In the genomic region with DNA sequence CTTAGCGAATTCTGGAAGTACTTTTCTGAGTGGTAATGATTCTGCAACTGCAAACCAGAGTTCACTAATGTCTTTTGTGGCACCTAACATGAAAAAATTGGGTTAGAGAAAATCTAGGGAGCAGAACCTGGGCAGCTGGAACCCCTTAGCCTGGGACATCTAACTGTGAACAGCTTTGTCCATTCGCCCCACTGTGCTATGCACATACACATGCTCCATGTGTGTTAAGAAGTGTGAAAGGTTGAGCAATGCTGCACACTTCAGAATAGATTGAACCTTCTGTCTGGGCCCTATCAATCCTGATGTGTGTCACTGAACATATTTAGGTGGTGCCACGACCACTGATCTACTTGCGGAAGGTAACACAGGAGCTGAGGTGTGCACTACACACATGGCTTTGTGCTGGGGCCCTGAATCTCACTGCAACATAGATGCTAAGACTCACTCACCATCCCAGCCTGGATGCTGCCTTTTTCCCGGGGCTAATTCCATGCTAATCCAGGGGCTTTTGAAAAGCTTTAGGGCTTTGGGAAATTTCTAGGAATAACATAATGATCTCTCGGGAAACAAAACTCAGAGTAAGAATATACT, we compare ENCODE assay signal across 16 cellular contexts.
DNase-seq lines count a peak whose midpoint lies in the region; TF ChIP-seq lines count a peak whose summit lies in the region.
"Had no signal": no experiment of that assay in that cellular context is flagged by ENCODE, and none has a peak within 500 bp of the region (broad histone marks: within the 10 kb centered on the region; RNA-seq: fewer than 3 reads in every experiment).

No MANE protein-coding gene starts in this region.

- H3K9me3 ChIP-seq in neural progenitor cell (ENCODE audit: low read depth), result no peaks in the 10 kb centered on the region
- H3K9me3 ChIP-seq: A549 had no signal

- no peak overlapping the region for H3K27ac ChIP-seq in neural progenitor cell
- H3K27ac ChIP-seq: 22Rv1, A549, C4-2B had no signal

- no peak overlapping the region for H2AFZ ChIP-seq in neural progenitor cell (replicated peaks)

- H3K36me3 ChIP-seq in neural progenitor cell, result no peaks in the 10 kb centered on the region

- H3K4me3 ChIP-seq in neural progenitor cell, result no peak overlapping the region
- H3K4me3 ChIP-seq: A549 had no signal

- H3K4me2 ChIP-seq in neural progenitor cell, result no peak overlapping the region
- H3K4me2 ChIP-seq: A549 had no signal

- H3K79me2 ChIP-seq in neural progenitor cell (ENCODE audit: low read depth), result no peaks in the 10 kb centered on the region

- peak; percentile 35 for DNase-seq in NCI-H82 (lab: John Stamatoyannopoulos, UW)
- no peak for DNase-seq in NCI-H82 treated with DMSO at 0.1 percent for 48 hours (lab: John Stamatoyannopoulos, UW; ENCODE audit: unreplicated experiment)
- peak; percentile 12 for DNase-seq in RPMI8226
- peak; percentile 14 for DNase-seq in neural progenitor cell (ENCODE audit: low spot score)
- DNase-seq in SIG-M5 (lab: John Stamatoyannopoulos, UW), result no peak
- DNase-seq in activated CD8-positive, alpha-beta memory T cell treated with anti-CD3 and anti-CD28 coated beads, Interleukin-2, amount 50 U/mL, for 4 hours, result no peak
- no peak for DNase-seq in NCI-H2107 (lab: John Stamatoyannopoulos, UW)
- DNase-seq: AML-193; CD4-positive, alpha-beta memory T cell; DMS79 treated with DMSO at 0.1 percent for 48 hours; GF-D8 had no signal

- no peak overlapping the region for H3K27ac Mint-ChIP-seq in neural progenitor cell
- H3K27ac Mint-ChIP-seq: CD4-positive, alpha-beta memory T cell; H9; IgD-negative memory B cell had no signal

- no peaks in the 10 kb centered on the region for H4K20me1 ChIP-seq in neural progenitor cell (ENCODE audit: low read depth)

- H3F3A ChIP-seq in neural progenitor cell (ENCODE audit: low read depth), result no peaks in the 10 kb centered on the region

- H3K9me3 Mint-ChIP-seq in neural progenitor cell, result no peaks in the 10 kb centered on the region
- H3K9me3 Mint-ChIP-seq: H9 had no signal

- no peak overlapping the region for H3K4me3 Mint-ChIP-seq in neural progenitor cell
- H3K4me3 Mint-ChIP-seq: H9, IgD-negative memory B cell had no signal

- peaks cover 17% of the 10 kb centered on the region for H3K4me1 Mint-ChIP-seq in neural progenitor cell

- H3K36me3 Mint-ChIP-seq in neural progenitor cell, result no peaks in the 10 kb centered on the region
- H3K36me3 Mint-ChIP-seq: CD4-positive, alpha-beta memory T cell; IgD-negative memory B cell had no signal

- peaks cover 9% of the 10 kb centered on the region for H3K4me1 ChIP-seq in neural progenitor cell
- H3K4me1 ChIP-seq: A549 had no signal

- peaks cover 2% of the 10 kb centered on the region for H3K27me3 Mint-ChIP-seq in neural progenitor cell (ENCODE audit: insufficient read depth, low read depth)

- no peaks in the 10 kb centered on the region for H3K27me3 ChIP-seq in neural progenitor cell

- TF ChIP-seq CTCF in neural progenitor cell (IDR thresholded peaks at IDR 0.05), result no peak

- H3K9ac ChIP-seq in neural progenitor cell, result no peak overlapping the region

Comparison
In these comparisons a context has a peak if more than half of its experiments do, and no peak if none do; other contexts are left out.
1. DNase-seq: peak in NCI-H82 (single experiment), RPMI8226 (single experiment) and neural progenitor cell (single experiment); none in NCI-H82 treated with DMSO at 0.1 percent for 48 hours (single experiment), SIG-M5 (single experiment), activated CD8-positive, alpha-beta memory T cell treated with anti-CD3 and anti-CD28 coated beads, Interleukin-2, amount 50 U/mL, for 4 hours (single experiment) and NCI-H2107 (single experiment).